Comparison of ENCODE assay signal across 12 cellular contexts in the genomic region with DNA sequence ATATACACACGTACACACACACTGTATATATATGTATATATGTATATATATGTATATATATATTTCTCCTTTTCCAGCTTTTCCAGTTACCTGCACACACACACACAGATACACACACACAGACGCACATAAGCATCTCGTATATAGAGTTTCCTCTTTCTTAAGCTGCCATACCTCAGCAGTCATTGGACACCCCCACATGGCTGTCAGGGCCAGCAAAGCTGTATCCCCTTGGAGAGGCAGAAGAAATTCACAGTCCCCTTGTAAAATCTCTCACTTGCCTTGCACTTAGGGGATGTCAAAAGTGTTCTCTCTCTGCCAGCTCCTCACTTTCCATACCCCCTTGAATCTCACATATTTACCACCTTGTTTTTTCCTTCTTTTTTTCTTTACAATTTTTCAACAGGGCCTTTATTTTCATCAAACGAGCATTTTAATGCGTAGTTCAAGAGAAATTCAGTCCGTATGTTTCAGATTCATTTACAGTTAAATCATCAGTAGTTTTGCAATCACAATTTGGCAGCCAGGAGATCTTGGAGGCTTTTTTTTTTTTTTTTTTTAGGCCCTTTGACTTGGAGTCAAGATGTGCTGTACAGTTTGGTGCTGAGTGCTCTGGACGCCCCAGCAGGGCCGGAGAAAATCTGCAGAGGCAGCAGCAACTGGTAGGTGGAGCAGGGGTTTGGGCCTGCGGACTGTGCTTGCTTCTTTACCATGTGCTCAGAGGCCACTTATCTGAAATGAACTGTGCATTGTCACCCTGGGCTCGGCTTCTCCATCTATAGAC.
DNase-seq lines count a peak whose midpoint lies in the region; ATAC-seq, FAIRE-seq and TF ChIP-seq lines count a peak whose summit lies in the region.
"Had no signal": no experiment of that assay in that cellular context is flagged by ENCODE, and none has a peak within 500 bp of the region (broad histone marks: within the 10 kb centered on the region; RNA-seq: fewer than 3 reads in every experiment).

No MANE protein-coding gene starts in this region.

- H3K36me3 Mint-ChIP-seq in HFFc6 (ENCODE audit: low read depth) (0 out of 2 replicates have a peak, but pooled peaks cover 2% of the 10 kb centered on the region), chondrocyte (ENCODE audit: low read depth) (no peaks in the 10 kb centered on the region), natural killer cell (no peaks in the 10 kb centered on the region)
- H3K36me3 Mint-ChIP-seq: activated naive CD4-positive, alpha-beta T cell treated with anti-CD3 and anti-CD28 coated beads, Interleukin-2, amount 50 U/mL, for 72 hours had no signal

- H3K4me1 ChIP-seq in kidney (ENCODE audit: control insufficient read depth in 1 of 2, insufficient read depth in 1 of 2, low read depth in 1 of 2, low read length in 2 of 2) (peaks cover 8 to 12% of the 10 kb centered on the region in 2 donors), tibial artery (peaks cover 0 to 59% (median 42%) of the 10 kb centered on the region in 4 donors)

- no peak for FAIRE-seq in kidney (lab: Jason Lieb, UNC)

- intact Hi-C loops in kidney (cut with DNase I) (no loop called here), tibial artery (cut with DNase I; ENCODE audit: low total_unique reads) (loop anchor here (5.0 kb wide), 2 partner anchors 97 to 247 kb away; a partner anchor contains a TSS), natural killer cell (cut with micrococcal nuclease) (no loop called here)

- no peak overlapping the region for H3K9ac ChIP-seq in kidney (ENCODE audit: low read length in 2 of 2)

- H3K27me3 ChIP-seq in tibial artery, result no peaks in the 10 kb centered on the region

- TF ChIP-seq CTCF in HFFc6 (IDR thresholded peaks at IDR 0.05) (no peak), chondrocyte (IDR thresholded peaks at IDR 0.05) (no peak), kidney (IDR thresholded peaks at IDR 0.05; ENCODE audit: borderline replicate concordance, extremely low read depth, insufficient read depth) (no peak), tibial artery (IDR thresholded peaks at IDR 0.05) (no peak), natural killer cell (IDR thresholded peaks at IDR 0.05) (no peak)

- H3K4me3 Mint-ChIP-seq in HFFc6, result peak overlapping the region; percentile 61
- H3K4me3 Mint-ChIP-seq in chondrocyte (ENCODE audit: unreplicated experiment), result no peak overlapping the region
- H3K4me3 Mint-ChIP-seq in natural killer cell, result no peak overlapping the region

- H3K27ac Mint-ChIP-seq in HFFc6 (peak overlapping the region; percentile 89), chondrocyte (ENCODE audit: unreplicated experiment) (peak overlapping the region; percentile 88), natural killer cell (no peak overlapping the region)
- H3K27ac Mint-ChIP-seq: activated naive CD4-positive, alpha-beta T cell treated with anti-CD3 and anti-CD28 coated beads, Interleukin-2, amount 50 U/mL, for 72 hours had no signal

- no peak overlapping the region for H3K27ac ChIP-seq in kidney (ENCODE audit: low read depth in 2 of 2, low read length in 2 of 2)
- peak overlapping the region; percentile 82 to 85 for H3K27ac ChIP-seq in tibial artery

- DNase-seq in HFFc6 (peak; percentile 81), chondrocyte (ENCODE audit: low spot score) (no peak), kidney (peak; percentile 75), tibial artery (peak; percentile 34 to 71), natural killer cell (no peak), GM19238 (ENCODE audit: insufficient read length, low spot score) (no peak), amygdala (lab: John Stamatoyannopoulos, UW) (no peak)
- DNase-seq: activated CD4-positive, alpha-beta T cell treated with anti-CD3 and anti-CD28 coated beads, Interleukin-2, amount 50 U/mL, for 48 hours; Kasumi-1; NCI-H510A had no signal

- ATAC-seq in HG03159 (IDR thresholded peaks at IDR 0.05; ENCODE audit: unreplicated experiment) (no peak), natural killer cell (no peak)
- ATAC-seq: activated naive CD4-positive, alpha-beta T cell treated with anti-CD3 and anti-CD28 coated beads, Interleukin-2, amount 50 U/mL, for 72 hours had no signal

- no peaks in the 10 kb centered on the region; the same call in 1 of the 2 replicates for H3K27me3 Mint-ChIP-seq in HFFc6 (ENCODE audit: insufficient read depth)
- no peaks in the 10 kb centered on the region for H3K27me3 Mint-ChIP-seq in chondrocyte (ENCODE audit: low read depth)
- peaks cover 0 to under 1% of the 10 kb centered on the region in 2 donors for H3K27me3 Mint-ChIP-seq in natural killer cell (ENCODE audit: low read depth in 2 of 2)

- H3K4me1 Mint-ChIP-seq in HFFc6 (ENCODE audit: low read depth) (peaks cover 78% of the 10 kb centered on the region), chondrocyte (ENCODE audit: low read depth) (peaks cover 44% of the 10 kb centered on the region), natural killer cell (no peaks in the 10 kb centered on the region)

- H3K4me3 ChIP-seq in kidney (ENCODE audit: low read length in 2 of 2) (no peak overlapping the region), tibial artery (no peak overlapping the region)

- H3K36me3 ChIP-seq in kidney (ENCODE audit: control insufficient read depth in 1 of 2, insufficient read depth in 2 of 2, low read length in 2 of 2), result no peaks in the 10 kb centered on the region
- no peaks in the 10 kb centered on the region for H3K36me3 ChIP-seq in tibial artery

- H3K9me3 ChIP-seq in kidney (ENCODE audit: control insufficient read depth in 1 of 2, low read length in 2 of 2) (no peaks in the 10 kb centered on the region), tibial artery (no peaks in the 10 kb centered on the region)

- H3K9me3 Mint-ChIP-seq in HFFc6 (no peaks in the 10 kb centered on the region), chondrocyte (ENCODE audit: low read depth) (peaks cover 2% of the 10 kb centered on the region), natural killer cell (no peaks in the 10 kb centered on the region)

Comparison
In these comparisons a context has a peak if more than half of its experiments do, and no peak if none do; other contexts are left out.
1. DNase-seq: peak in HFFc6 (single experiment), kidney (single experiment) and tibial artery (2 of 2); none in chondrocyte (single experiment), natural killer cell (single experiment), GM19238 (single experiment) and amygdala (0 of 56).
2. H3K27ac Mint-ChIP-seq: peak in HFFc6 (single experiment) and chondrocyte (single experiment); none in natural killer cell (0 of 2).
3. H3K27ac ChIP-seq: peak in tibial artery (2 of 2); none in kidney (0 of 2).